Comparison of ENCODE assay signal across 10 cellular contexts in genomic region chr1:240122639-240123604, GRCh38. TPM values are rescaled to one million over a fixed set of nuclear protein-coding genes. Genes with fewer than 3 reads are reported as not detected.
A peak's percentile ranks its signal among the peaks of the same experiment; 100 is the strongest.
DNase-seq lines count a peak whose midpoint lies in the region; ATAC-seq and TF ChIP-seq lines count a peak whose summit lies in the region.
"Had no signal": no experiment of that assay in that cellular context is flagged by ENCODE, and none has a peak within 500 bp of the region (broad histone marks: within the 10 kb centered on the region; RNA-seq: fewer than 3 reads in every experiment).

No MANE protein-coding gene starts in this region.

- peak; percentile 70 for DNase-seq in G401 (ENCODE audit: low spot score)
- DNase-seq in NCI-H2227 (lab: John Stamatoyannopoulos, UW; ENCODE audit: unreplicated experiment): peak; percentile 91
- peak; percentile 35 for DNase-seq in fibroblast of gingiva (ENCODE audit: low read depth)
- DNase-seq in occipital lobe (lab: John Stamatoyannopoulos, UW): peak; percentile 43
- DNase-seq in erythroblast (lab: John Stamatoyannopoulos, UW): no peak
- DNase-seq: CD4-positive, alpha-beta T cell; mammary epithelial cell had no signal

- TF ChIP-seq POLR2A in erythroblast (IDR thresholded peaks at IDR 0.05; ENCODE audit: low read length): no peak

- in situ Hi-C loops in G401 (cut with HindIII; ENCODE audit: low sequenced_read_pairs): no loop called here

- ATAC-seq in GM18861 (IDR thresholded peaks at IDR 0.05; ENCODE audit: unreplicated experiment): no peak
- ATAC-seq in GM18868 (IDR thresholded peaks at IDR 0.05; ENCODE audit: unreplicated experiment): no peak
- no peak for ATAC-seq in GM21717 (IDR thresholded peaks at IDR 0.05; ENCODE audit: unreplicated experiment)

RNA-seq across cellular contexts. Expression of gene FMN2, which starts 31.2 kb away (rescaled TPM):
- not detected in 2 replicates for total RNA-seq in G401 (2014; rRNA removed; shearing (Covaris generic))
- 61.1 TPM for total RNA-seq in occipital lobe
- total RNA-seq: CD4-positive, alpha-beta T cell; mammary epithelial cell had no signal

Comparison
In these comparisons a context has a peak if more than half of its experiments do, and no peak if none do; other contexts are left out.
1. DNase-seq: peak in G401 (single experiment), NCI-H2227 (single experiment), fibroblast of gingiva (single experiment) and occipital lobe (single experiment); none in erythroblast (0 of 2).
2. RNA of gene FMN2, which starts 31.2 kb away (total RNA-seq): 61.1 TPM in occipital lobe (single experiment); not detected in G401; every median in the first group is over 10 times any median in the second.